19 cellular contexts compared by ENCODE assay signal in genomic region chr13:73218181-73218580, GRCh38.
DNase-seq lines count a peak whose midpoint lies in the region; ATAC-seq and TF ChIP-seq lines count a peak whose summit lies in the region.
"Had no signal": no experiment of that assay in that cellular context is flagged by ENCODE, and none has a peak within 500 bp of the region (broad histone marks: within the 10 kb centered on the region; RNA-seq: fewer than 3 reads in every experiment).

No MANE protein-coding gene starts in this region.

- no peaks in the 10 kb centered on the region for H3K27me3 ChIP-seq in effector memory CD4-positive, alpha-beta T cell (replicated peaks; ENCODE audit: control insufficient read depth, insufficient read depth, low read length, poor library complexity, severe bottlenecking)
- H3K27me3 ChIP-seq: BLaER1 treated with 17β-estradiol and CSF1 and Interleukin-3, amounts not matched to agents 10 nM and 100 nM had no signal

- H3K4me1 ChIP-seq in effector memory CD4-positive, alpha-beta T cell (ENCODE audit: control insufficient read depth, insufficient read depth, low read length, poor library complexity, severe bottlenecking) = no peaks in the 10 kb centered on the region

- H3K9me3 Mint-ChIP-seq in central memory CD8-positive, alpha-beta T cell = no peaks in the 10 kb centered on the region
- H3K9me3 Mint-ChIP-seq in mesothelial cell of epicardium (peaks cover 7% of the 10 kb centered on the region), type B pancreatic cell (peaks cover 9% of the 10 kb centered on the region)
- H3K9me3 Mint-ChIP-seq: CD4-positive, CD25-positive, alpha-beta regulatory T cell; CD8-positive, alpha-beta memory T cell had no signal

- peaks cover 2% of the 10 kb centered on the region for H3K36me3 Mint-ChIP-seq in central memory CD8-positive, alpha-beta T cell (ENCODE audit: insufficient read depth)
- H3K36me3 Mint-ChIP-seq in mesothelial cell of epicardium (no peaks in the 10 kb centered on the region), type B pancreatic cell (no peaks in the 10 kb centered on the region)
- H3K36me3 Mint-ChIP-seq: CD4-positive, CD25-positive, alpha-beta regulatory T cell; CD8-positive, alpha-beta memory T cell had no signal

- peaks cover 31% of the 10 kb centered on the region for H3K27me3 Mint-ChIP-seq in central memory CD8-positive, alpha-beta T cell
- no peaks in the 10 kb centered on the region for H3K27me3 Mint-ChIP-seq in mesothelial cell of epicardium (ENCODE audit: low read depth)
- H3K27me3 Mint-ChIP-seq in type B pancreatic cell = no peaks in the 10 kb centered on the region
- H3K27me3 Mint-ChIP-seq: B cell had no signal

- H3K4me3 Mint-ChIP-seq in central memory CD8-positive, alpha-beta T cell = no peak overlapping the region
- H3K4me3 Mint-ChIP-seq in mesothelial cell of epicardium = no peak overlapping the region
- H3K4me3 Mint-ChIP-seq in type B pancreatic cell = no peak overlapping the region
- H3K4me3 Mint-ChIP-seq: B cell; CD4-positive, CD25-positive, alpha-beta regulatory T cell; CD8-positive, alpha-beta memory T cell had no signal

- DNase-seq in COLO829 (ENCODE audit: low spot score) = peak; percentile 63
- DNase-seq in central memory CD8-positive, alpha-beta T cell (ENCODE audit: low spot score in 2 of 2) = no peak
- DNase-seq in mesothelial cell of epicardium (ENCODE audit: low spot score in 2 of 2, unreplicated experiment in 2 of 2) = no peak
- no peak for DNase-seq in type B pancreatic cell (ENCODE audit: extremely low spot score, unreplicated experiment)
- DNase-seq in activated CD4-positive, alpha-beta T cell treated with anti-CD3 and anti-CD28 coated beads, Interleukin-2, amount 50 U/mL, for 1 hour = no peak
- no peak for DNase-seq in activated CD4-positive, alpha-beta T cell treated with anti-CD3 and anti-CD28 coated beads for 4 hours
- DNase-seq in effector memory CD4-positive, alpha-beta T cell = no peak
- DNase-seq: 8988T; Caco-2; CD4-positive, CD25-positive, alpha-beta regulatory T cell; CD8-positive, alpha-beta memory T cell; DMS153; DMS79; GDM1; GM23248; HCEC 1CT had no signal

- no peaks in the 10 kb centered on the region for H3K9me3 ChIP-seq in effector memory CD4-positive, alpha-beta T cell (ENCODE audit: control insufficient read depth, low read length)
- H3K9me3 ChIP-seq: BLaER1 treated with 17β-estradiol and CSF1 and Interleukin-3, amounts not matched to agents 10 nM and 100 nM; Caco-2 had no signal

- H3K4me1 Mint-ChIP-seq in central memory CD8-positive, alpha-beta T cell = peaks cover 5% of the 10 kb centered on the region
- H3K4me1 Mint-ChIP-seq in mesothelial cell of epicardium = peaks cover 26% of the 10 kb centered on the region
- peaks cover 8% of the 10 kb centered on the region for H3K4me1 Mint-ChIP-seq in type B pancreatic cell (ENCODE audit: unreplicated experiment)
- H3K4me1 Mint-ChIP-seq: B cell; CD4-positive, CD25-positive, alpha-beta regulatory T cell had no signal

- no peak for ATAC-seq in central memory CD8-positive, alpha-beta T cell (replicated peaks; ENCODE audit: extremely low read depth, poor library complexity, severe bottlenecking)

- no peaks in the 10 kb centered on the region for H3K36me3 ChIP-seq in effector memory CD4-positive, alpha-beta T cell (ENCODE audit: control insufficient read depth, insufficient read depth, low read length)
- H3K36me3 ChIP-seq: BLaER1 treated with 17β-estradiol and CSF1 and Interleukin-3, amounts not matched to agents 10 nM and 100 nM had no signal

- TF ChIP-seq CTCF in mesothelial cell of epicardium (IDR thresholded peaks at IDR 0.05; ENCODE audit: unreplicated experiment) = no peak
- TF ChIP-seq CTCF in type B pancreatic cell (conservative IDR thresholded peaks at IDR 0.05) = no peak

- H3K27ac ChIP-seq in effector memory CD4-positive, alpha-beta T cell (ENCODE audit: insufficient read depth, low read length, poor library complexity, severe bottlenecking) = no peak overlapping the region
- H3K27ac ChIP-seq: BLaER1 treated with 17β-estradiol and CSF1 and Interleukin-3, amounts not matched to agents 10 nM and 100 nM; GM23248; HL-60 had no signal

- no peak overlapping the region for H3K4me3 ChIP-seq in effector memory CD4-positive, alpha-beta T cell (ENCODE audit: insufficient read depth, low read depth, low read length, poor library complexity, severe bottlenecking)
- H3K4me3 ChIP-seq: BLaER1 treated with 17β-estradiol and CSF1 and Interleukin-3, amounts not matched to agents 10 nM and 100 nM; GM23248 had no signal

- peak overlapping the region; percentile 10 for H3K27ac Mint-ChIP-seq in central memory CD8-positive, alpha-beta T cell (ENCODE audit: low read depth)
- H3K27ac Mint-ChIP-seq in mesothelial cell of epicardium (peak overlapping the region; percentile 45), type B pancreatic cell (peak overlapping the region; percentile 34)
- H3K27ac Mint-ChIP-seq: B cell; CD4-positive, CD25-positive, alpha-beta regulatory T cell; CD8-positive, alpha-beta memory T cell had no signal
